Comparison of ENCODE assay signal across 8 cellular contexts in the genomic region with DNA sequence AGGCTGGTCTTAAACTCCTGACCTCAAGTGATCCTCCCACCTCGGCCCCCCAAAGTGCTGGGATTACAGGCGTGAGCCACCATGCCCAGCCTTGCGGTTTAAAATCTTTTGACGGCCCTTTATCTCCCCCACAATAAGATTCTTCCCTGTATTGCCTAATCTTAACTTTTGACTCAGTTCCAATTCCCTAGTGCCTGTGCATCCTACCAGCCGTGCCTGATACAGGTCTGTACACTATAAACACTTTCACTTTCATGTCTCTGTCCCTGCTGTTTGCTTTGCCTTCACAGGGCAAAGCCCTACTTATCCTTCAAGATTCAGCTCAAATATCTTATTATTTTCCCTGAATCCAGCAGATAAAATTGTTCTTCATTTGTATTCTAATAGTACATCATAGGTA.
A peak's percentile ranks its signal among the peaks of the same experiment; 100 is the strongest.
DNase-seq lines count a peak whose midpoint lies in the region; ATAC-seq and TF ChIP-seq lines count a peak whose summit lies in the region.

No MANE protein-coding gene starts in this region.

- H3K27me3 Mint-ChIP-seq in GM23338 (ENCODE audit: insufficient read depth, low read depth, poor library complexity), result no peaks in the 10 kb centered on the region
- H3K27me3 Mint-ChIP-seq in natural killer cell treated with Interleukin-12 subunit alpha and Interleukin-12 subunit beta and Interleukin-15 and Interleukin-18, amount 100 ng/mL, for 72 hours, result no peaks in the 10 kb centered on the region

- H3K27ac ChIP-seq in GM23338 (ENCODE audit: low read depth), result no peak overlapping the region

- H3K79me2 ChIP-seq in GM23338 (replicated peaks; ENCODE audit: insufficient read depth), result no peaks in the 10 kb centered on the region

- TF ChIP-seq CTCF in GM23338 (conservative IDR thresholded peaks at IDR 0.05; ENCODE audit: low read depth in 2 of 2), result no peak

- DNase-seq in NCI-H82 (lab: John Stamatoyannopoulos, UW) (peak; percentile 8), NCI-H82 treated with DMSO at 0.1 percent for 48 hours (lab: John Stamatoyannopoulos, UW; ENCODE audit: unreplicated experiment) (no peak), dermis blood vessel endothelial cell (peak; percentile 28), skeletal muscle cell (ENCODE audit: low read depth) (peak; percentile 26), GM23338 (ENCODE audit: low spot score) (no peak), NK-92 (lab: John Stamatoyannopoulos, UW; ENCODE audit: unreplicated experiment) (no peak)
- DNase-seq in natural killer cell treated with Interleukin-12 subunit alpha and Interleukin-12 subunit beta and Interleukin-15 and Interleukin-18, amount 100 ng/mL, for 72 hours (ENCODE audit: low spot score), result no peak

- no peak overlapping the region for H3K27ac Mint-ChIP-seq in GM23338
- no peak overlapping the region for H3K27ac Mint-ChIP-seq in natural killer cell treated with Interleukin-12 subunit alpha and Interleukin-12 subunit beta and Interleukin-15 and Interleukin-18, amount 100 ng/mL, for 72 hours

- H3K9me3 Mint-ChIP-seq in GM23338, result no peaks in the 10 kb centered on the region; the same call in 2 of the 3 replicates
- H3K9me3 Mint-ChIP-seq in natural killer cell treated with Interleukin-12 subunit alpha and Interleukin-12 subunit beta and Interleukin-15 and Interleukin-18, amount 100 ng/mL, for 72 hours, result no peaks in the 10 kb centered on the region

- H3K4me1 ChIP-seq in GM23338 (ENCODE audit: insufficient read depth), result no peaks in the 10 kb centered on the region

- H3K4me1 Mint-ChIP-seq in GM23338, result peaks cover 26% of the 10 kb centered on the region
- peaks cover 20 to 37% of the 10 kb centered on the region in 2 donors for H3K4me1 Mint-ChIP-seq in natural killer cell treated with Interleukin-12 subunit alpha and Interleukin-12 subunit beta and Interleukin-15 and Interleukin-18, amount 100 ng/mL, for 72 hours (ENCODE audit: low read depth in 2 of 2)

- H4K20me1 ChIP-seq in GM23338 (replicated peaks; ENCODE audit: insufficient read depth), result no peaks in the 10 kb centered on the region

- ATAC-seq in HG03378 (IDR thresholded peaks at IDR 0.05; ENCODE audit: unreplicated experiment) (peak; percentile 66), GM23338 (no peak)
- no peak for ATAC-seq in natural killer cell treated with Interleukin-12 subunit alpha and Interleukin-12 subunit beta and Interleukin-15 and Interleukin-18, amount 100 ng/mL, for 72 hours

- H3K36me3 Mint-ChIP-seq in GM23338 (ENCODE audit: low read depth), result peaks cover 24% of the 10 kb centered on the region
- H3K36me3 Mint-ChIP-seq in natural killer cell treated with Interleukin-12 subunit alpha and Interleukin-12 subunit beta and Interleukin-15 and Interleukin-18, amount 100 ng/mL, for 72 hours, result peaks cover 5% of the 10 kb centered on the region

- H3K4me2 ChIP-seq in GM23338, result no peak overlapping the region

- H3K4me3 ChIP-seq in skeletal muscle cell (ENCODE audit: low read depth, low read length), result no peak overlapping the region
- no peak overlapping the region for H3K4me3 ChIP-seq in GM23338

- no peaks in the 10 kb centered on the region for H3F3A ChIP-seq in GM23338 (replicated peaks; ENCODE audit: low read depth)

- no peaks in the 10 kb centered on the region for H3K27me3 ChIP-seq in GM23338 (ENCODE audit: insufficient read depth)

- no peak overlapping the region for H2AFZ ChIP-seq in GM23338

- no peak overlapping the region for H3K4me3 Mint-ChIP-seq in GM23338
- no peak overlapping the region for H3K4me3 Mint-ChIP-seq in natural killer cell treated with Interleukin-12 subunit alpha and Interleukin-12 subunit beta and Interleukin-15 and Interleukin-18, amount 100 ng/mL, for 72 hours

- H3K36me3 ChIP-seq in GM23338 (ENCODE audit: insufficient read depth), result no peaks in the 10 kb centered on the region

- no peaks in the 10 kb centered on the region for H3K9me2 ChIP-seq in GM23338 (ENCODE audit: insufficient read depth)

TF ChIP-seq in GM23338, 12 proteins besides CTCF, POLR2A, EP300 and RAD21 (continues in another document):
- TF ChIP-seq ZNF114 (CRISPR knock-in tag; IDR thresholded peaks at IDR 0.05), result no peak
- TF ChIP-seq, protein P1, sequence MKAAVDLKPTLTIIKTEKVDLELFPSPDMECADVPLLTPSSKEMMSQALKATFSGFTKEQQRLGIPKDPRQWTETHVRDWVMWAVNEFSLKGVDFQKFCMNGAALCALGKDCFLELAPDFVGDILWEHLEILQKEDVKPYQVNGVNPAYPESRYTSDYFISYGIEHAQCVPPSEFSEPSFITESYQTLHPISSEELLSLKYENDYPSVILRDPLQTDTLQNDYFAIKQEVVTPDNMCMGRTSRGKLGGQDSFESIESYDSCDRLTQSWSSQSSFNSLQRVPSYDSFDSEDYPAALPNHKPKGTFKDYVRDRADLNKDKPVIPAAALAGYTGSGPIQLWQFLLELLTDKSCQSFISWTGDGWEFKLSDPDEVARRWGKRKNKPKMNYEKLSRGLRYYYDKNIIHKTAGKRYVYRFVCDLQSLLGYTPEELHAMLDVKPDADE (IDR thresholded peaks at IDR 0.05), result no peak
- TF ChIP-seq ZNF331 (CRISPR knock-in tag; IDR thresholded peaks at IDR 0.05; ENCODE audit: low read depth), result no peak
- no peak for TF ChIP-seq NANOG (IDR thresholded peaks at IDR 0.05; ENCODE audit: borderline replicate concordance)
- no peak for TF ChIP-seq EZH2phosphoT487 (IDR thresholded peaks at IDR 0.05; ENCODE audit: unreplicated experiment)
- TF ChIP-seq, protein P2, sequence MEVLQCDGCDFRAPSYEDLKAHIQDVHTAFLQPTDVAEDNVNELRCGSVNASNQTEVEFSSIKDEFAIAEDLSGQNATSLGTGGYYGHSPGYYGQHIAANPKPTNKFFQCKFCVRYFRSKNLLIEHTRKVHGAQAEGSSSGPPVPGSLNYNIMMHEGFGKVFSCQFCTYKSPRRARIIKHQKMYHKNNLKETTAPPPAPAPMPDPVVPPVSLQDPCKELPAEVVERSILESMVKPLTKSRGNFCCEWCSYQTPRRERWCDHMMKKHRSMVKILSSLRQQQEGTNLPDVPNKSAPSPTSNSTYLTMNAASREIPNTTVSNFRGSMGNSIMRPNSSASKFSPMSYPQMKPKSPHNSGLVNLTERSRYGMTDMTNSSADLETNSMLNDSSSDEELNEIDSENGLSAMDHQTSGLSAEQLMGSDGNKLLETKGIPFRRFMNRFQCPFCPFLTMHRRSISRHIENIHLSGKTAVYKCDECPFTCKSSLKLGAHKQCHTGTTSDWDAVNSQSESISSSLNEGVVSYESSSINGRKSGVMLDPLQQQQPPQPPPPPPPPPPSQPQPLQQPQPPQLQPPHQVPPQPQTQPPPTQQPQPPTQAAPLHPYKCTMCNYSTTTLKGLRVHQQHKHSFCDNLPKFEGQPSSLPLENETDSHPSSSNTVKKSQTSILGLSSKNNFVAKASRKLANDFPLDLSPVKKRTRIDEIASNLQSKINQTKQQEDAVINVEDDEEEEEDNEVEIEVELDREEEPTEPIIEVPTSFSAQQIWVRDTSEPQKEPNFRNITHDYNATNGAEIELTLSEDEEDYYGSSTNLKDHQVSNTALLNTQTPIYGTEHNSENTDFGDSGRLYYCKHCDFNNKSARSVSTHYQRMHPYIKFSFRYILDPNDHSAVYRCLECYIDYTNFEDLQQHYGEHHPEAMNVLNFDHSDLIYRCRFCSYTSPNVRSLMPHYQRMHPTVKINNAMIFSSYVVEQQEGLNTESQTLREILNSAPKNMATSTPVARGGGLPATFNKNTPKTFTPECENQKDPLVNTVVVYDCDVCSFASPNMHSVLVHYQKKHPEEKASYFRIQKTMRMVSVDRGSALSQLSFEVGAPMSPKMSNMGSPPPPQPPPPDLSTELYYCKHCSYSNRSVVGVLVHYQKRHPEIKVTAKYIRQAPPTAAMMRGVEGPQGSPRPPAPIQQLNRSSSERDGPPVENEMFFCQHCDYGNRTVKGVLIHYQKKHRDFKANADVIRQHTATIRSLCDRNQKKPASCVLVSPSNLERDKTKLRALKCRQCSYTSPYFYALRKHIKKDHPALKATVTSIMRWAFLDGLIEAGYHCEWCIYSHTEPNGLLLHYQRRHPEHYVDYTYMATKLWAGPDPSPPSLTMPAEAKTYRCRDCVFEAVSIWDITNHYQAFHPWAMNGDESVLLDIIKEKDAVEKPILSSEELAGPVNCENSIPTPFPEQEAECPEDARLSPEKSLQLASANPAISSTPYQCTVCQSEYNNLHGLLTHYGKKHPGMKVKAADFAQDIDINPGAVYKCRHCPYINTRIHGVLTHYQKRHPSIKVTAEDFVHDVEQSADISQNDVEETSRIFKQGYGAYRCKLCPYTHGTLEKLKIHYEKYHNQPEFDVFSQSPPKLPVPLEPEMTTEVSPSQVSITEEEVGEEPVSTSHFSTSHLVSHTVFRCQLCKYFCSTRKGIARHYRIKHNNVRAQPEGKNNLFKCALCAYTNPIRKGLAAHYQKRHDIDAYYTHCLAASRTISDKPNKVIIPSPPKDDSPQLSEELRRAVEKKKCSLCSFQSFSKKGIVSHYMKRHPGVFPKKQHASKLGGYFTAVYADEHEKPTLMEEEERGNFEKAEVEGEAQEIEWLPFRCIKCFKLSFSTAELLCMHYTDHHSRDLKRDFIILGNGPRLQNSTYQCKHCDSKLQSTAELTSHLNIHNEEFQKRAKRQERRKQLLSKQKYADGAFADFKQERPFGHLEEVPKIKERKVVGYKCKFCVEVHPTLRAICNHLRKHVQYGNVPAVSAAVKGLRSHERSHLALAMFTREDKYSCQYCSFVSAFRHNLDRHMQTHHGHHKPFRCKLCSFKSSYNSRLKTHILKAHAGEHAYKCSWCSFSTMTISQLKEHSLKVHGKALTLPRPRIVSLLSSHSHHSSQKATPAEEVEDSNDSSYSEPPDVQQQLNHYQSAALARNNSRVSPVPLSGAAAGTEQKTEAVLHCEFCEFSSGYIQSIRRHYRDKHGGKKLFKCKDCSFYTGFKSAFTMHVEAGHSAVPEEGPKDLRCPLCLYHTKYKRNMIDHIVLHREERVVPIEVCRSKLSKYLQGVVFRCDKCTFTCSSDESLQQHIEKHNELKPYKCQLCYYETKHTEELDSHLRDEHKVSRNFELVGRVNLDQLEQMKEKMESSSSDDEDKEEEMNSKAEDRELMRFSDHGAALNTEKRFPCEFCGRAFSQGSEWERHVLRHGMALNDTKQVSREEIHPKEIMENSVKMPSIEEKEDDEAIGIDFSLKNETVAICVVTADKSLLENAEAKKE (CRISPR knock-in tag; IDR thresholded peaks at IDR 0.05), result no peak
- TF ChIP-seq JUNB (IDR thresholded peaks at IDR 0.05; ENCODE audit: unreplicated experiment), result no peak
- TF ChIP-seq CREB1 (CRISPR knock-in tag; IDR thresholded peaks at IDR 0.05; ENCODE audit: low read depth), result no peak
- TF ChIP-seq POLR2AphosphoS5 (IDR thresholded peaks at IDR 0.05; ENCODE audit: low read depth), result no peak

Comparison
In these comparisons a context has a peak if more than half of its experiments do, and no peak if none do; other contexts are left out.
1. DNase-seq: peak in NCI-H82 (single experiment), dermis blood vessel endothelial cell (single experiment) and skeletal muscle cell (single experiment); none in NCI-H82 treated with DMSO at 0.1 percent for 48 hours (single experiment), GM23338 (single experiment), NK-92 (single experiment) and natural killer cell treated with Interleukin-12 subunit alpha and Interleukin-12 subunit beta and Interleukin-15 and Interleukin-18, amount 100 ng/mL, for 72 hours (single experiment).